Comparison of ENCODE assay signal across 26 cellular contexts in genomic region chr1:37325509-37326437, GRCh38.
A peak's percentile ranks its signal among the peaks of the same experiment; 100 is the strongest.
DNase-seq lines count a peak whose midpoint lies in the region; ATAC-seq and TF ChIP-seq lines count a peak whose summit lies in the region.
"Had no signal": no experiment of that assay in that cellular context is flagged by ENCODE, and none has a peak within 500 bp of the region (broad histone marks: within the 10 kb centered on the region; RNA-seq: fewer than 3 reads in every experiment).

No MANE protein-coding gene starts in this region.

- no peak overlapping the region for H3K27ac Mint-ChIP-seq in MCF 10A (ENCODE audit: low read depth, unreplicated experiment)
- H3K27ac Mint-ChIP-seq: activated CD4-positive, alpha-beta T cell treated with anti-CD3 and anti-CD28 coated beads, Interleukin-2, amount 10 ng/mL, durations not matched to agents 24 days and 14 days; activated T-cell treated with anti-CD3 and anti-CD28 coated beads, Interleukin-2, amount 50 U/mL, for 72 hours; natural killer cell; stimulated activated naive B cell treated with anti-CD40 and anti-IgM and Interleukin-4, amounts not matched to agents 10 μg/mL and 1 μg/mL and 100 μg/mL, for 72 hours had no signal

- 51% methylated on average over 10 of the region's 11 CpGs for WGBS in mammary epithelial cell (ENCODE audit: low coverage, missing lambda C conversion rate)
- 53 to 67% methylated on average over 11 of the region's 11 CpGs for WGBS in testis, 2 donors

- TF ChIP-seq CTCF in mammary epithelial cell (conservative IDR thresholded peaks at IDR 0.05 in 1 of 2, IDR thresholded peaks at IDR 0.05 in 1 of 2; ENCODE audit: extremely low read depth in 1 of 2, insufficient read depth in 1 of 2, low read depth in 1 of 2, low read length in 2 of 2) (no peak), MCF 10A (IDR thresholded peaks at IDR 0.05; ENCODE audit: unreplicated experiment) (no peak), RWPE2 (IDR thresholded peaks at IDR 0.05; ENCODE audit: poor library complexity, severe bottlenecking) (no peak), testis (IDR thresholded peaks at IDR 0.05) (no peak), omental fat pad (IDR thresholded peaks at IDR 0.05) (no peak)

- H3K4me3 ChIP-seq in mammary epithelial cell (replicated peaks in 1 of 3; ENCODE audit: insufficient read depth in 1 of 3, low read depth in 2 of 3, low read length in 3 of 3) (no peak overlapping the region), RWPE2 (ENCODE audit: severe bottlenecking) (no peak overlapping the region), iPS-20b (ENCODE audit: low read length) (no peak overlapping the region), testis (no peak overlapping the region)
- H3K4me3 ChIP-seq: cardiac muscle cell, ovary, SK-N-MC, vagina had no signal

- dilution Hi-C loops in mammary epithelial cell (cut with HindIII; ENCODE audit: low sequenced_read_pairs): loop anchor here (5.0 kb wide), 1 partner anchor 57 kb away; no protein-coding TSS in a partner anchor

- CTCF ChIA-PET in mammary epithelial cell (lab: Charles Lee; ENCODE audit: low non-redundant PET): no interaction called here
- CTCF ChIA-PET in MCF 10A (lab: Yijun Ruan, JAX): interaction anchor here (0.6 to 1.7 kb wide), 7 partner anchors 9 to 582 kb away, joined by 3 to 5 read pairs (median 3); no protein-coding TSS in a partner anchor

- no peak for TF ChIP-seq POLR2A in testis (IDR thresholded peaks at IDR 0.05)

- H3K9ac ChIP-seq in mammary epithelial cell (ENCODE audit: insufficient read depth, low read length): no peak overlapping the region
- peak overlapping the region; percentile 68 for H3K9ac ChIP-seq in iPS-20b (ENCODE audit: low read depth, low read length)

- no peaks in the 10 kb centered on the region for H3K4me1 Mint-ChIP-seq in MCF 10A (ENCODE audit: insufficient read depth, unreplicated experiment)
- H3K4me1 Mint-ChIP-seq: activated CD4-positive, alpha-beta T cell treated with anti-CD3 and anti-CD28 coated beads, Interleukin-2, amount 10 ng/mL, durations not matched to agents 24 days and 14 days; natural killer cell; stimulated activated naive B cell treated with anti-CD40 and anti-IgM and Interleukin-4, amounts not matched to agents 10 μg/mL and 1 μg/mL and 100 μg/mL, for 72 hours had no signal

- H3K4me1 ChIP-seq in mammary epithelial cell (ENCODE audit: insufficient read depth, low read length): no peaks in the 10 kb centered on the region
- no peaks in the 10 kb centered on the region for H3K4me1 ChIP-seq in RWPE2 (ENCODE audit: insufficient read depth, poor library complexity, severe bottlenecking)
- no peaks in the 10 kb centered on the region for H3K4me1 ChIP-seq in iPS-20b (ENCODE audit: insufficient read depth, low read length)
- no peaks in the 10 kb centered on the region for H3K4me1 ChIP-seq in testis
- H3K4me1 ChIP-seq: BE2C, vagina had no signal

- no peaks in the 10 kb centered on the region for H3K79me2 ChIP-seq in mammary epithelial cell (ENCODE audit: insufficient read depth, low read length)

- no peaks in the 10 kb centered on the region for H3K36me3 ChIP-seq in mammary epithelial cell (ENCODE audit: insufficient read depth, low read length)
- no peaks in the 10 kb centered on the region for H3K36me3 ChIP-seq in RWPE2 (ENCODE audit: low read depth)
- H3K36me3 ChIP-seq in iPS-20b (ENCODE audit: insufficient read depth, low read depth, low read length): no peaks in the 10 kb centered on the region
- no peaks in the 10 kb centered on the region for H3K36me3 ChIP-seq in testis (ENCODE audit: low read depth, missing control alignments)
- H3K36me3 ChIP-seq: BE2C, cardiac muscle cell, ovary, vagina had no signal

- BruUV-seq in mammary epithelial cell (replicated peaks; lab: Mats Ljungman, UMichigan): TSS peak; percentile 87
- no TSS peak for BruUV-seq in MCF 10A (replicated peaks; lab: Mats Ljungman, UMichigan)

- H3K9me3 Mint-ChIP-seq in MCF 10A (ENCODE audit: unreplicated experiment): no peaks in the 10 kb centered on the region
- H3K9me3 Mint-ChIP-seq: activated T-cell treated with anti-CD3 and anti-CD28 coated beads, Interleukin-2, amount 50 U/mL, for 72 hours; natural killer cell; stimulated activated naive B cell treated with anti-CD40 and anti-IgM and Interleukin-4, amounts not matched to agents 10 μg/mL and 1 μg/mL and 100 μg/mL, for 72 hours had no signal

- in situ Hi-C loops in mammary epithelial cell (cut with MboI; ENCODE audit: low sequenced_read_pairs in 2 of 2): no loop called here

- no peaks in the 10 kb centered on the region for H3K36me3 Mint-ChIP-seq in MCF 10A (ENCODE audit: insufficient read depth, unreplicated experiment)
- H3K36me3 Mint-ChIP-seq: IgD-negative memory B cell; natural killer cell; stimulated activated naive B cell treated with anti-CD40 and anti-IgM and Interleukin-4, amounts not matched to agents 10 μg/mL and 1 μg/mL and 100 μg/mL, for 72 hours had no signal

- POLR2A ChIA-PET in MCF 10A (lab: Yijun Ruan, JAX): no interaction called here

- intact Hi-C loops in mammary epithelial cell (cut with micrococcal nuclease): loop anchor here (10.0 kb wide), 1 partner anchor 109 kb away; no protein-coding TSS in a partner anchor
- intact Hi-C loops in MCF 10A (cut with micrococcal nuclease): no loop called here
- intact Hi-C loops in testis (cut with DNase I; ENCODE audit: low total_unique reads): no loop called here

- H3K9me3 ChIP-seq in mammary epithelial cell (replicated peaks; ENCODE audit: insufficient read depth, low read length) (no peaks in the 10 kb centered on the region), RWPE2 (ENCODE audit: severe bottlenecking) (peaks cover 1% of the 10 kb centered on the region), iPS-20b (ENCODE audit: insufficient read depth, low read depth, low read length) (no peaks in the 10 kb centered on the region), testis (no peaks in the 10 kb centered on the region)
- H3K9me3 ChIP-seq: BE2C, ovary had no signal

- H3K27me3 ChIP-seq in mammary epithelial cell (ENCODE audit: insufficient read depth, low read length) (no peaks in the 10 kb centered on the region), RWPE2 (ENCODE audit: insufficient read depth, poor library complexity, severe bottlenecking) (no peaks in the 10 kb centered on the region), iPS-20b (ENCODE audit: insufficient read depth, low read length) (no peaks in the 10 kb centered on the region), testis (no peaks in the 10 kb centered on the region)
- H3K27me3 ChIP-seq: BE2C, cardiac muscle cell, ovary, vagina had no signal

- no peak overlapping the region for H3K4me2 ChIP-seq in mammary epithelial cell (ENCODE audit: insufficient read depth, low read depth, low read length)

- H3K4me3 Mint-ChIP-seq in MCF 10A (ENCODE audit: unreplicated experiment): no peak overlapping the region
- H3K4me3 Mint-ChIP-seq: activated CD4-positive, alpha-beta T cell treated with anti-CD3 and anti-CD28 coated beads, Interleukin-2, amount 10 ng/mL, durations not matched to agents 24 days and 14 days; activated T-cell treated with anti-CD3 and anti-CD28 coated beads, Interleukin-2, amount 50 U/mL, for 72 hours; IgD-negative memory B cell; natural killer cell; stimulated activated naive B cell treated with anti-CD40 and anti-IgM and Interleukin-4, amounts not matched to agents 10 μg/mL and 1 μg/mL and 100 μg/mL, for 72 hours had no signal

- H2AFZ ChIP-seq in mammary epithelial cell (ENCODE audit: low read depth, low read length): no peak overlapping the region

- ATAC-seq in RWPE2 (ENCODE audit: low read depth) (no peak), omental fat pad (ENCODE audit: low FRiP score) (no peak)
- no peak for ATAC-seq in stimulated activated naive CD8-positive, alpha-beta T cell treated with anti-CD3 and anti-CD28 coated beads, Interleukin-15, Interleukin-2, amounts not matched to agents 100 U/mL and 50 U/mL, for 24 hours
- ATAC-seq: activated T-cell treated with anti-CD3 and anti-CD28 coated beads, Interleukin-2, amount 50 U/mL, for 72 hours; left ventricle myocardium superior; natural killer cell; stimulated activated naive B cell treated with anti-CD40 and anti-IgM and Interleukin-4, amounts not matched to agents 10 μg/mL and 1 μg/mL and 100 μg/mL, for 72 hours had no signal

- H3K27ac ChIP-seq in mammary epithelial cell (ENCODE audit: insufficient read depth, low read depth, low read length) (no peak overlapping the region), RWPE2 (ENCODE audit: poor library complexity, severe bottlenecking) (no peak overlapping the region), iPS-20b (ENCODE audit: low read length) (no peak overlapping the region), testis (no peak overlapping the region)
- H3K27ac ChIP-seq: cardiac muscle cell, ovary, RWPE1, SK-N-MC, vagina had no signal

- peaks cover 32% of the 10 kb centered on the region for H3K27me3 Mint-ChIP-seq in MCF 10A (ENCODE audit: insufficient read depth, unreplicated experiment)
- H3K27me3 Mint-ChIP-seq: activated CD4-positive, alpha-beta T cell treated with anti-CD3 and anti-CD28 coated beads, Interleukin-2, amount 10 ng/mL, durations not matched to agents 24 days and 14 days had no signal

- no peaks in the 10 kb centered on the region for H4K20me1 ChIP-seq in mammary epithelial cell (ENCODE audit: insufficient read depth, low read length)

- DNase-seq in mammary epithelial cell: no peak
- no peak for DNase-seq in MCF 10A (ENCODE audit: unreplicated experiment)
- DNase-seq in RWPE2 (ENCODE audit: low spot score): peak; percentile 10
- DNase-seq in testis: peak; percentile 29
- DNase-seq in kidney glomerular epithelial cell (lab: John Stamatoyannopoulos, UW): no peak
- DNase-seq in omental fat pad (ENCODE audit: low spot score): no peak
- DNase-seq in stimulated activated naive CD8-positive, alpha-beta T cell treated with anti-CD3 and anti-CD28 coated beads, Interleukin-15, Interleukin-2, amounts not matched to agents 100 U/mL and 50 U/mL, for 24 hours: no peak
- DNase-seq: activated CD4-positive, alpha-beta T cell treated with anti-CD3 and anti-CD28 coated beads, Interleukin-2, amount 10 ng/mL, durations not matched to agents 24 days and 14 days; activated naive CD4-positive, alpha-beta T cell treated with anti-CD3 and anti-CD28 coated beads, Interleukin-2, amount 50 U/mL, for 16 hours; activated T-cell treated with anti-CD3 and anti-CD28 coated beads, Interleukin-2, amount 50 U/mL, for 72 hours; BE2C; HCEC 1CT; left ventricle myocardium superior; natural killer cell; NCI-H1105 treated with DMSO at 0.1 percent for 48 hours; NCI-H446 treated with DMSO at 0.1 percent for 48 hours; ovary; stimulated activated CD4-positive, alpha-beta T cell treated with anti-CD3 and anti-CD28 coated beads, Interleukin-4, amount 100 ng/mL, for 1 hour; stimulated activated naive B cell treated with anti-CD40 and anti-IgM and Interleukin-4, amounts not matched to agents 10 μg/mL and 1 μg/mL and 100 μg/mL, for 72 hours; T-helper 2 cell had no signal

Comparison
In these comparisons a context has a peak if more than half of its experiments do, and no peak if none do; other contexts are left out.
1. DNase-seq: peak in RWPE2 (single experiment) and testis (single experiment); none in mammary epithelial cell (single experiment), MCF 10A (single experiment), kidney glomerular epithelial cell (single experiment), omental fat pad (single experiment) and stimulated activated naive CD8-positive, alpha-beta T cell treated with anti-CD3 and anti-CD28 coated beads, Interleukin-15, Interleukin-2, amounts not matched to agents 100 U/mL and 50 U/mL, for 24 hours (single experiment).